Comparison of ENCODE assay signal across 20 cellular contexts in genomic region chr6:37033819-37034790, GRCh38. TPM values are rescaled to one million over a fixed set of nuclear protein-coding genes. Genes with fewer than 3 reads are reported as not detected.
DNase-seq lines count a peak whose midpoint lies in the region; ATAC-seq and TF ChIP-seq lines count a peak whose summit lies in the region.
"Had no signal": no experiment of that assay in that cellular context is flagged by ENCODE, and none has a peak within 500 bp of the region (broad histone marks: within the 10 kb centered on the region; RNA-seq: fewer than 3 reads in every experiment).

No MANE protein-coding gene starts in this region.

- H3K36me3 ChIP-seq in HEK293 (ENCODE audit: control insufficient read depth in 2 of 2, insufficient read depth in 1 of 2, low read length in 2 of 2) (no peaks in the 10 kb centered on the region), neuronal stem cell (replicated peaks in 1 of 2; ENCODE audit: control insufficient read depth in 2 of 2, insufficient read depth in 2 of 2, low read length in 2 of 2) (no peaks in the 10 kb centered on the region)
- H3K36me3 ChIP-seq: right atrium auricular region, tibial artery had no signal

- H3K9ac ChIP-seq in neuronal stem cell (ENCODE audit: low read depth, low read length, poor library complexity), result no peak overlapping the region

- no peaks in the 10 kb centered on the region for H3K27me3 ChIP-seq in neuronal stem cell (ENCODE audit: control insufficient read depth in 3 of 3, insufficient read depth in 3 of 3, low read depth in 1 of 3, low read length in 3 of 3)
- H3K27me3 ChIP-seq: right atrium auricular region, tibial artery had no signal

- no peak overlapping the region for H4K8ac ChIP-seq in neuronal stem cell (ENCODE audit: low read depth, low read length)

- CTCF ChIA-PET in HEK293 (lab: Yijun Ruan, JAX), result interaction anchor here (0.5 to 20.3 kb wide), 7 partner anchors 16 to 431 kb away, joined by 3 to 401 read pairs (median 7); partner anchors contain the start of gene PIM1

- no peak overlapping the region for H3K23ac ChIP-seq in neuronal stem cell (ENCODE audit: low read depth, low read length, poor library complexity)

- peak overlapping the region; percentile 65 for H3K4me3 Mint-ChIP-seq in activated T-helper 17 cell treated with anti-CD3 and anti-CD28 coated beads, Interleukin-2, amount 50 U/mL, for 72 hours
- H3K4me3 Mint-ChIP-seq: mesothelial cell of epicardium had no signal

- no peak overlapping the region for H3K4me2 ChIP-seq in neuronal stem cell (ENCODE audit: insufficient read depth, low read length, poor library complexity, severe bottlenecking)
- H3K4me2 ChIP-seq: A549 had no signal

- H2BK15ac ChIP-seq in neuronal stem cell (ENCODE audit: low read length), result no peak overlapping the region

- H3K4me1 Mint-ChIP-seq in activated T-helper 17 cell treated with anti-CD3 and anti-CD28 coated beads, Interleukin-2, amount 50 U/mL, for 72 hours, result peaks cover 43% of the 10 kb centered on the region

- POLR2A ChIA-PET in HEK293 (lab: Yijun Ruan, JAX), result interaction anchor here (0.6 to 1.3 kb wide), 3 partner anchors 12 to 136 kb away, joined by 3 read pairs; partner anchors contain the start of gene PIM1

- no peak overlapping the region for H2AFZ ChIP-seq in neuronal stem cell (ENCODE audit: low read length)

- H3K4me1 ChIP-seq in HEK293 (ENCODE audit: control insufficient read depth, insufficient read depth, low read length) (no peaks in the 10 kb centered on the region), neuronal stem cell (ENCODE audit: control insufficient read depth in 2 of 2, insufficient read depth in 1 of 2, low read depth in 1 of 2, low read length in 2 of 2) (no peaks in the 10 kb centered on the region)
- H3K4me1 ChIP-seq: right atrium auricular region, tibial artery had no signal

- no peaks in the 10 kb centered on the region for H3K27me3 Mint-ChIP-seq in activated T-helper 17 cell treated with anti-CD3 and anti-CD28 coated beads, Interleukin-2, amount 50 U/mL, for 72 hours

- H3K4ac ChIP-seq in neuronal stem cell (ENCODE audit: low read length), result no peak overlapping the region

- H2BK12ac ChIP-seq in neuronal stem cell (ENCODE audit: low read length), result no peak overlapping the region

- TF ChIP-seq POLR2A in GM18505 (IDR thresholded peaks at IDR 0.05; ENCODE audit: borderline replicate concordance, extremely low read depth, insufficient read depth, insufficient read length), result no peak

- H3K27ac ChIP-seq in HEK293 (ENCODE audit: extremely low read depth, low read depth, low read length) (no peak overlapping the region), neuronal stem cell (replicated peaks; ENCODE audit: low read length) (no peak overlapping the region)
- H3K27ac ChIP-seq: A549, right atrium auricular region, SK-N-MC, tibial artery had no signal

- peaks cover 3% of the 10 kb centered on the region for H3K9me3 Mint-ChIP-seq in activated T-helper 17 cell treated with anti-CD3 and anti-CD28 coated beads, Interleukin-2, amount 50 U/mL, for 72 hours

- peak overlapping the region; percentile 2 for H2BK5ac ChIP-seq in neuronal stem cell (ENCODE audit: low read length)

- H3K14ac ChIP-seq in neuronal stem cell (ENCODE audit: low read length), result no peak overlapping the region

- H3K4me3 ChIP-seq in HEK293 (ENCODE audit: low read depth, low read length) (no peak overlapping the region), neuronal stem cell (ENCODE audit: low read length in 2 of 2) (no peak overlapping the region)
- H3K4me3 ChIP-seq: A549, right atrium auricular region, SK-N-MC, tibial artery had no signal

- H3K27ac Mint-ChIP-seq in activated T-helper 17 cell treated with anti-CD3 and anti-CD28 coated beads, Interleukin-2, amount 50 U/mL, for 72 hours, result peak overlapping the region; percentile 96
- H3K27ac Mint-ChIP-seq: mesothelial cell of epicardium had no signal

- no peak for DNase-seq in activated CD4-positive, CD25-positive, alpha-beta regulatory T cell treated with anti-CD3 and anti-CD28 coated beads, Interleukin-2, amount 50 U/mL, for 72 hours
- DNase-seq in neuronal stem cell (ENCODE audit: low spot score) (no peak), NCI-H2196 treated with DMSO at 0.1 percent for 48 hours (lab: John Stamatoyannopoulos, UW; ENCODE audit: unreplicated experiment) (no peak), SHP77 (lab: John Stamatoyannopoulos, UW) (no peak)
- DNase-seq: head of caudate nucleus, MM.1S, NCI-H2029 treated with DMSO at 0.1 percent for 48 hours, NCI-H524 treated with DMSO at 0.1 percent for 48 hours, nucleus accumbens, tibial artery had no signal

- H3K36me3 Mint-ChIP-seq in activated T-helper 17 cell treated with anti-CD3 and anti-CD28 coated beads, Interleukin-2, amount 50 U/mL, for 72 hours (ENCODE audit: low read depth), result peaks cover 22% of the 10 kb centered on the region
- H3K36me3 Mint-ChIP-seq: mesothelial cell of epicardium had no signal

- no peak overlapping the region for H4K91ac ChIP-seq in neuronal stem cell (ENCODE audit: low read depth, low read length, poor library complexity)

- no peaks in the 10 kb centered on the region for H3K79me1 ChIP-seq in neuronal stem cell (ENCODE audit: low read depth, low read length)

- H3K9me3 ChIP-seq in HEK293 (ENCODE audit: control insufficient read depth, insufficient read depth, low read depth, low read length), result no peaks in the 10 kb centered on the region
- peaks cover 5 to 7% of the 10 kb centered on the region in 2 donors for H3K9me3 ChIP-seq in neuronal stem cell (replicated peaks in 1 of 2; ENCODE audit: control insufficient read depth in 2 of 2, insufficient read depth in 1 of 2, low read depth in 1 of 2, low read length in 2 of 2)
- H3K9me3 ChIP-seq: right atrium auricular region, tibial artery had no signal

- peak; percentile 40 to 48 for ATAC-seq in activated CD4-positive, CD25-positive, alpha-beta regulatory T cell treated with anti-CD3 and anti-CD28 coated beads, Interleukin-2, amount 50 U/mL, for 24 hours
- peak; percentile 60 for ATAC-seq in activated T-helper 17 cell treated with anti-CD3 and anti-CD28 coated beads, Interleukin-2, amount 50 U/mL, for 72 hours (replicated peaks)
- ATAC-seq in GM18505 (IDR thresholded peaks at IDR 0.05; ENCODE audit: unreplicated experiment), result no peak
- ATAC-seq: A549, PC-3 had no signal

- H3K18ac ChIP-seq in neuronal stem cell (ENCODE audit: low read length), result no peak overlapping the region

- no peak overlapping the region for H2AK5ac ChIP-seq in neuronal stem cell (ENCODE audit: low read depth, low read length)

- no peak overlapping the region for H2BK120ac ChIP-seq in neuronal stem cell (ENCODE audit: low read depth, low read length)

- no CpG with 5 or more reads among the region's 8 CpGs for WGBS in neuronal stem cell (ENCODE audit: extremely low coverage in 2 of 2, insufficient read length in 2 of 2, insufficient replicate concordance in 1 of 2), 2 donors

- TF ChIP-seq CTCF in HEK293 (tag by site-specific recombination; IDR thresholded peaks at IDR 0.05), result no peak

TF ChIP-seq in HEK293, 187 proteins besides CTCF, POLR2A, EP300 and RAD21:
- TF ChIP-seq ZNF341 (tag by site-specific recombination; IDR thresholded peaks at IDR 0.05; ENCODE audit: low read depth) (no peak), ZNF768 (tag by site-specific recombination; IDR thresholded peaks at IDR 0.05) (peak; percentile 82; the same call in 1 of the 2 replicates)
TF ChIP-seq in HEK293: peak in this region for 1.

RNA-seq across cellular contexts. Expression of gene FGD2, which starts 28.6 kb away (rescaled TPM):
- 1 to 10 TPM; 5.3 to 8.3 TPM for total RNA-seq in activated T-helper 17 cell treated with anti-CD3 and anti-CD28 coated beads, Interleukin-2, amount 50 U/mL, for 72 hours
- 0.04 TPM for polyA plus RNA-seq in neuronal stem cell (2013, experiment 1 of 2)
- polyA plus RNA-seq in neuronal stem cell (2013, experiment 2 of 2), result 0.03 TPM
- total RNA-seq: Daoy, mesothelial cell of epicardium had no signal
- polyA plus RNA-seq: A549 had no signal

RNA-seq across cellular contexts. Expression of gene MTCH1, which starts 48.1 kb away (rescaled TPM):
- 100 to 1,000 TPM in 1 of 2 donors, 10 to 100 TPM in 1; 97.9 to 133 TPM for total RNA-seq in activated T-helper 17 cell treated with anti-CD3 and anti-CD28 coated beads, Interleukin-2, amount 50 U/mL, for 72 hours
- polyA plus RNA-seq in neuronal stem cell (2013, experiment 1 of 2), result 125 TPM
- polyA plus RNA-seq in neuronal stem cell (2013, experiment 2 of 2), result 118 TPM
